12 cellular contexts compared by ENCODE assay signal in genomic region chr6:20876016-20876415, GRCh38.
DNase-seq lines count a peak whose midpoint lies in the region; ATAC-seq and TF ChIP-seq lines count a peak whose summit lies in the region.
"Had no signal": no experiment of that assay in that cellular context is flagged by ENCODE, and none has a peak within 500 bp of the region (broad histone marks: within the 10 kb centered on the region; RNA-seq: fewer than 3 reads in every experiment).

No MANE protein-coding gene starts in this region.

- DNase-seq in BE2C (peak; percentile 20), HT-29 (ENCODE audit: low spot score) (peak; percentile 19), brain microvascular endothelial cell (peak; percentile 70), transverse colon (no peak), T-helper 2 cell (no peak), cerebellar cortex (ENCODE audit: low spot score) (no peak)
- DNase-seq: activated naive CD8-positive, alpha-beta T cell treated with anti-CD3 and anti-CD28 coated beads for 36 hours; SIG-M5 had no signal

- no peak for ATAC-seq in GM21529 (IDR thresholded peaks at IDR 0.05; ENCODE audit: unreplicated experiment)
- ATAC-seq: stimulated activated effector memory CD8-positive, alpha-beta T cell treated with anti-CD3 and anti-CD28 coated beads, Interleukin-12 subunit alpha, Interleukin-12 subunit beta, amount 100 ng/mL, for 72 hours had no signal

- H3K27me3 ChIP-seq in BE2C (no peaks in the 10 kb centered on the region), brain microvascular endothelial cell (replicated peaks) (no peaks in the 10 kb centered on the region), transverse colon (no peaks in the 10 kb centered on the region)

- H3K36me3 ChIP-seq in BE2C, result no peaks in the 10 kb centered on the region
- no peaks in the 10 kb centered on the region for H3K36me3 ChIP-seq in brain microvascular endothelial cell (replicated peaks)
- H3K36me3 ChIP-seq in mesodermal cell (ENCODE audit: control insufficient read depth, insufficient read depth, low read length), result no peaks in the 10 kb centered on the region
- no peaks in the 10 kb centered on the region for H3K36me3 ChIP-seq in transverse colon

- in situ Hi-C loops in brain microvascular endothelial cell (cut with HindIII; ENCODE audit: low pct_ligation_motif_present, low sequenced_read_pairs) (no loop called here), transverse colon (cut with MboI; ENCODE audit: low pct_ligation_motif_present in 1 of 4, low pct_unique_long_range_greater_than_20kb in 1 of 4, low sequenced_read_pairs in 3 of 4) (no loop called here)

- no peak for TF ChIP-seq EP300 in transverse colon (IDR thresholded peaks at IDR 0.05; ENCODE audit: low read depth)

- no peak overlapping the region for H3K4me3 ChIP-seq in BE2C (ENCODE audit: low read depth, low read length)
- H3K4me3 ChIP-seq in brain microvascular endothelial cell (ENCODE audit: low read depth, low read length), result no peak overlapping the region
- no peak overlapping the region for H3K4me3 ChIP-seq in mesodermal cell (ENCODE audit: extremely low read depth, insufficient read depth, low read length, poor library complexity, severe bottlenecking)
- H3K4me3 ChIP-seq in transverse colon, result no peak overlapping the region

- no peak for TF ChIP-seq CTCF in BE2C (IDR thresholded peaks at IDR 0.05; ENCODE audit: low read depth, low read length)
- no peak for TF ChIP-seq CTCF in brain microvascular endothelial cell (IDR thresholded peaks at IDR 0.05; ENCODE audit: low read depth, low read length, missing control alignments)
- TF ChIP-seq CTCF in transverse colon (IDR thresholded peaks at IDR 0.05), result no peak

- intact Hi-C loops in transverse colon (cut with DNase I; ENCODE audit: low total_unique reads), result no loop called here

- H3K9me3 ChIP-seq in BE2C (no peaks in the 10 kb centered on the region), mesodermal cell (ENCODE audit: control insufficient read depth, low read length) (no peaks in the 10 kb centered on the region), transverse colon (no peaks in the 10 kb centered on the region)
- H3K9me3 ChIP-seq: Caco-2 had no signal

- H3K27ac ChIP-seq in brain microvascular endothelial cell (peak overlapping the region; percentile 86), mesodermal cell (ENCODE audit: low read depth, low read length, severe bottlenecking) (peak overlapping the region; percentile 62), transverse colon (peak overlapping the region in 1 of 4 donors; percentile 63)

- peaks cover 11% of the 10 kb centered on the region for H3K4me1 ChIP-seq in BE2C
- peaks cover 35% of the 10 kb centered on the region for H3K4me1 ChIP-seq in mesodermal cell (ENCODE audit: control insufficient read depth, insufficient read depth, low read length, poor library complexity, severe bottlenecking)
- peaks cover 0 to 5% (median 0%) of the 10 kb centered on the region in 4 donors for H3K4me1 ChIP-seq in transverse colon

- 75 to 81% methylated on average over 2 of the region's 2 CpGs for WGBS in mesodermal cell (ENCODE audit: insufficient coverage in 2 of 2), 2 experiments
- WGBS in transverse colon (ENCODE audit: low coverage in 1 of 2), 2 donors, result 67 to 81% methylated on average over 1 to 2 of the region's 2 CpGs

- TF ChIP-seq POLR2A in transverse colon (IDR thresholded peaks at IDR 0.05), result no peak

Comparison
In these comparisons a context has a peak if more than half of its experiments do, and no peak if none do; other contexts are left out.
1. DNase-seq: peak in BE2C (single experiment), HT-29 (single experiment) and brain microvascular endothelial cell (single experiment); none in transverse colon (single experiment), T-helper 2 cell (0 of 5) and cerebellar cortex (single experiment).